19 cellular contexts compared by ENCODE assay signal in genomic region chr11:28727254-28727653, GRCh38.
"Had no signal": no experiment of that assay in that cellular context is flagged by ENCODE, and none has a peak within 500 bp of the region (broad histone marks: within the 10 kb centered on the region; RNA-seq: fewer than 3 reads in every experiment).

No MANE protein-coding gene starts in this region.

- H3K36me3 Mint-ChIP-seq: activated naive CD4-positive, alpha-beta T cell treated with anti-CD3 and anti-CD28 coated beads, Interleukin-2, amount 50 U/mL, for 24 hours; T-cell had no signal

- H3K27ac ChIP-seq: breast epithelium, dorsolateral prefrontal cortex, heart left ventricle, left ventricle myocardium inferior, sigmoid colon, suprapubic skin, upper lobe of left lung had no signal

- ATAC-seq: esophagus mucosa, heart left ventricle, T-cell had no signal

- FAIRE-seq: frontal cortex, keratinocyte had no signal

- H3K9me3 ChIP-seq: breast epithelium, heart left ventricle, left ventricle myocardium inferior, sigmoid colon, suprapubic skin, upper lobe of left lung had no signal

- H3K36me3 ChIP-seq: breast epithelium, heart left ventricle, left ventricle myocardium inferior, sigmoid colon, suprapubic skin, upper lobe of left lung had no signal

- H3K27me3 ChIP-seq: breast epithelium, dorsolateral prefrontal cortex, heart left ventricle, sigmoid colon, suprapubic skin, upper lobe of left lung had no signal

- H3K4me3 Mint-ChIP-seq: activated CD4-positive, alpha-beta T cell treated with anti-CD3 and anti-CD28 coated beads, Interleukin-2, amount 10 ng/mL, durations not matched to agents 24 days and 14 days; activated naive CD4-positive, alpha-beta T cell treated with anti-CD3 and anti-CD28 coated beads, Interleukin-2, amount 50 U/mL, for 24 hours; nephron progenitor cell; T-cell had no signal

- H3K4me1 Mint-ChIP-seq: activated CD4-positive, alpha-beta T cell treated with anti-CD3 and anti-CD28 coated beads, Interleukin-2, amount 10 ng/mL, durations not matched to agents 24 days and 14 days; activated naive CD4-positive, alpha-beta T cell treated with anti-CD3 and anti-CD28 coated beads, Interleukin-2, amount 50 U/mL, for 24 hours; nephron progenitor cell; T-cell had no signal

- H3K27me3 Mint-ChIP-seq: activated CD4-positive, alpha-beta T cell treated with anti-CD3 and anti-CD28 coated beads, Interleukin-2, amount 10 ng/mL, durations not matched to agents 24 days and 14 days; activated naive CD4-positive, alpha-beta T cell treated with anti-CD3 and anti-CD28 coated beads, Interleukin-2, amount 50 U/mL, for 24 hours; T-cell had no signal

- DNase-seq: activated CD4-positive, alpha-beta T cell treated with anti-CD3 and anti-CD28 coated beads, Interleukin-2, amount 10 ng/mL, durations not matched to agents 24 days and 14 days; amygdala; dorsolateral prefrontal cortex; heart left ventricle; left ventricle myocardium inferior; mesenchymal stem cell; nephron progenitor cell; sigmoid colon; stimulated activated CD4-positive, alpha-beta T cell treated with anti-CD3 and anti-CD28 coated beads, Interleukin-12 subunit alpha, Interleukin-12 subunit beta, amount 100 ng/mL, for 4 hours; stimulated activated CD4-positive, alpha-beta T cell treated with anti-CD3 and anti-CD28 coated beads, Interleukin-2, amount 100 ng/mL, for 48 hours; stimulated activated naive CD4-positive, alpha-beta T cell treated with Interleukin-2 at 50 U/mL for 16 hours; T-cell; upper lobe of left lung had no signal

- H3K4me1 ChIP-seq: breast epithelium, heart left ventricle, left ventricle myocardium inferior, sigmoid colon, suprapubic skin, upper lobe of left lung had no signal

- H3K4me3 ChIP-seq: breast epithelium, dorsolateral prefrontal cortex, heart left ventricle, left ventricle myocardium inferior, sigmoid colon, suprapubic skin, upper lobe of left lung had no signal

- H3K9me3 Mint-ChIP-seq: activated CD4-positive, alpha-beta T cell treated with anti-CD3 and anti-CD28 coated beads, Interleukin-2, amount 10 ng/mL, durations not matched to agents 24 days and 14 days; activated naive CD4-positive, alpha-beta T cell treated with anti-CD3 and anti-CD28 coated beads, Interleukin-2, amount 50 U/mL, for 24 hours; nephron progenitor cell had no signal

- H3K27ac Mint-ChIP-seq: activated CD4-positive, alpha-beta T cell treated with anti-CD3 and anti-CD28 coated beads, Interleukin-2, amount 10 ng/mL, durations not matched to agents 24 days and 14 days; activated naive CD4-positive, alpha-beta T cell treated with anti-CD3 and anti-CD28 coated beads, Interleukin-2, amount 50 U/mL, for 24 hours; T-cell had no signal
